8 cellular contexts compared by ENCODE assay signal in genomic region chr2:219402665-219403515, GRCh38. TPM values are rescaled to one million over a fixed set of nuclear protein-coding genes. Genes with fewer than 3 reads are reported as not detected.
DNase-seq lines count a peak whose midpoint lies in the region; ATAC-seq lines count a peak whose summit lies in the region.

No MANE protein-coding gene starts in this region.

- peaks cover 16% of the 10 kb centered on the region for H3K27me3 Mint-ChIP-seq in dendritic cell treated with granulocyte-macrophage colony-stimulating factor and Interleukin-4, amounts not matched to agents 40 ng/mL and 50 ng/mL, for 4 days

- intact Hi-C loops in dendritic cell treated with granulocyte-macrophage colony-stimulating factor and Interleukin-4, amounts not matched to agents 40 ng/mL and 50 ng/mL, for 4 days (cut with micrococcal nuclease): loop anchor here (1.0 to 2.0 kb wide), 2 partner anchors 30 to 128 kb away; no protein-coding TSS in a partner anchor

- H3K4me3 Mint-ChIP-seq in dendritic cell treated with granulocyte-macrophage colony-stimulating factor and Interleukin-4, amounts not matched to agents 40 ng/mL and 50 ng/mL, for 4 days: no peak overlapping the region

- ATAC-seq in GM18499 (IDR thresholded peaks at IDR 0.05; ENCODE audit: insufficient read depth, unreplicated experiment) (peak; percentile 77), HG03159 (IDR thresholded peaks at IDR 0.05; ENCODE audit: unreplicated experiment) (peak; percentile 84)

- peak; percentile 83 for DNase-seq in A172 (ENCODE audit: low spot score)
- peak; percentile 19 to 84 for DNase-seq in NCI-H526 (lab: John Stamatoyannopoulos, UW)
- DNase-seq in activated CD4-positive, alpha-beta T cell treated with anti-CD3 and anti-CD28 coated beads for 4 hours: peak; percentile 58 to 61
- peak; percentile 80 to 82 for DNase-seq in lung microvascular endothelial cell (ENCODE audit: low read depth in 2 of 2)
- peak; percentile 44 for DNase-seq in stimulated activated CD8-positive, alpha-beta memory T cell treated with anti-CD3 and anti-CD28 coated beads, Interleukin-12 subunit alpha, Interleukin-12 subunit beta, amount 100 ng/mL, for 1 hour (ENCODE audit: low read depth)

- no peaks in the 10 kb centered on the region for H3K9me3 Mint-ChIP-seq in dendritic cell treated with granulocyte-macrophage colony-stimulating factor and Interleukin-4, amounts not matched to agents 40 ng/mL and 50 ng/mL, for 4 days

- H3K4me1 Mint-ChIP-seq in dendritic cell treated with granulocyte-macrophage colony-stimulating factor and Interleukin-4, amounts not matched to agents 40 ng/mL and 50 ng/mL, for 4 days (ENCODE audit: low read depth): peaks cover 72% of the 10 kb centered on the region

- peaks cover 7% of the 10 kb centered on the region for H3K36me3 Mint-ChIP-seq in dendritic cell treated with granulocyte-macrophage colony-stimulating factor and Interleukin-4, amounts not matched to agents 40 ng/mL and 50 ng/mL, for 4 days (ENCODE audit: low read depth)

- H3K27ac Mint-ChIP-seq in dendritic cell treated with granulocyte-macrophage colony-stimulating factor and Interleukin-4, amounts not matched to agents 40 ng/mL and 50 ng/mL, for 4 days: peak overlapping the region; percentile 99

RNA-seq across cellular contexts. Expression of gene DNPEP, which starts 15.2 kb away (rescaled TPM):
- total RNA-seq in A172 (2014; rRNA removed; shearing (Covaris generic)): 81.7 and 91.5 TPM in 2 replicates
- total RNA-seq in lung microvascular endothelial cell: 38.4 and 52.2 TPM in 2 replicates

RNA-seq across cellular contexts. Expression of gene DES, which starts 15.3 kb away (rescaled TPM):
- 30.0 and 34.5 TPM in 2 replicates for total RNA-seq in A172 (2014; rRNA removed; shearing (Covaris generic))
- total RNA-seq in lung microvascular endothelial cell: 0.20 TPM in 1 of 2 replicates, not detected in the other

RNA-seq across cellular contexts. Expression of gene SPEG, which starts 31.8 kb away (rescaled TPM):
- 30.0 and 32.9 TPM in 2 replicates for total RNA-seq in A172 (2014; rRNA removed; shearing (Covaris generic))
- total RNA-seq in lung microvascular endothelial cell: under 0.01 TPM in 2 replicates

Comparison
In these comparisons a context has a peak if more than half of its experiments do, and no peak if none do; other contexts are left out.
1. Peak in every context shown above with its lines: DNase-seq and ATAC-seq.
2. RNA of gene DES, which starts 15.3 kb away (total RNA-seq): 30.0 to 34.5 TPM in A172; 0.20 TPM in lung microvascular endothelial cell; every median in the first group is over 10 times any median in the second.
3. RNA of gene SPEG, which starts 31.8 kb away (total RNA-seq): 30.0 to 32.9 TPM in A172; under 0.01 TPM in lung microvascular endothelial cell; every median in the first group is over 10 times any median in the second.